Comparison of ENCODE assay signal across 17 cellular contexts in the genomic region with DNA sequence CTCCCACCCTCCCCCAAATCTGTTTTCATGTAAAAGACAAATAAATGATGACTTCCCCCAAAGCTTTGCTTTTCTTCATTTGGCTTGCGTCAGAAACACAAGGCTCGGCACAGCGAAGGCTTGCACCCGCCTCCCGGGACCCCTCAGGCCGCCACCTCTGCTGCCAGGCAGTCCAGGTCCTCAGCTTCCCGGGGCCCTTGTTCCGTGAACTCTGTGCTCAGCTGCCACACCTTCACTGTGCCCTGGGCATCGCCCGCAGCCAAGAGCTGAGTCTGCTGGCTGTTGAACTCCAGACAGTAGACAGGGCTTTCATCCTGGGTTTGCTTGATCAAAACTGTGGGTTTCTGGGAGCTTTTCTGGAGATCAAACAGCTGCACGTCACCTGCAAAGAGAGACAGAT. TPM values are rescaled to one million over a fixed set of nuclear protein-coding genes. Genes with fewer than 3 reads are reported as not detected.
DNase-seq lines count a peak whose midpoint lies in the region; ATAC-seq and TF ChIP-seq lines count a peak whose summit lies in the region.
"Had no signal": no experiment of that assay in that cellular context is flagged by ENCODE, and none has a peak within 500 bp of the region (broad histone marks: within the 10 kb centered on the region; RNA-seq: fewer than 3 reads in every experiment).

No MANE protein-coding gene starts in this region.

- H3K36me3 ChIP-seq in SK-N-SH (replicated peaks in 1 of 2; ENCODE audit: control insufficient read depth in 1 of 2, insufficient read depth in 2 of 2, low read length in 1 of 2) (peaks cover 19 to 49% of the 10 kb centered on the region in 2 experiments), PC-3 (ENCODE audit: low read depth, low read length) (no peaks in the 10 kb centered on the region; the same call in 1 of the 2 replicates), neural progenitor cell (no peaks in the 10 kb centered on the region)

- no peak for ATAC-seq in SK-N-SH treated with all-trans-retinoic acid at 6 μM for 48 hours
- ATAC-seq in PC-3 = no peak
- ATAC-seq in effector memory CD8-positive, alpha-beta T cell (replicated peaks) = no peak

- TF ChIP-seq EP300 in SK-N-SH (IDR thresholded peaks at IDR 0.05; ENCODE audit: borderline replicate concordance in 1 of 2, low read depth in 1 of 2, low read length in 1 of 2) = no peak

- H3K9ac ChIP-seq in SK-N-SH = no peak overlapping the region
- H3K9ac ChIP-seq in PC-3 (ENCODE audit: low read length) = no peak overlapping the region
- H3K9ac ChIP-seq in neural progenitor cell = no peak overlapping the region
- H3K9ac ChIP-seq: BLaER1 treated with 17β-estradiol and CSF1 and Interleukin-3, amounts not matched to agents 10 nM and 100 nM had no signal

- H3K4me3 ChIP-seq in SK-N-SH (ENCODE audit: low read depth in 2 of 2, low read length in 1 of 2) (no peak overlapping the region), PC-3 (ENCODE audit: low read length) (no peak overlapping the region), neural progenitor cell (no peak overlapping the region)
- H3K4me3 ChIP-seq: BLaER1 treated with 17β-estradiol and CSF1 and Interleukin-3, amounts not matched to agents 10 nM and 100 nM had no signal

- CTCF ChIA-PET in SK-N-SH (lab: Yijun Ruan, JAX) = interaction anchor here (0.6 to 2.2 kb wide), 2 partner anchors 195 to 260 kb away, joined by 3 to 7 read pairs; no protein-coding TSS in a partner anchor
- CTCF ChIA-PET in PC-3 (lab: Charles Lee) = no interaction called here

- H3F3A ChIP-seq in SK-N-SH (replicated peaks; ENCODE audit: insufficient read depth) (peaks cover 38% of the 10 kb centered on the region), PC-3 (ENCODE audit: low read length, unreplicated experiment) (no peaks in the 10 kb centered on the region), neural progenitor cell (ENCODE audit: low read depth) (no peaks in the 10 kb centered on the region)

- no peak overlapping the region for H2AFZ ChIP-seq in SK-N-SH (ENCODE audit: low read depth)
- no peak overlapping the region for H2AFZ ChIP-seq in PC-3 (ENCODE audit: low read length)
- H2AFZ ChIP-seq in neural progenitor cell (replicated peaks) = no peak overlapping the region

- H3K4me2 ChIP-seq in SK-N-SH = no peak overlapping the region
- H3K4me2 ChIP-seq in PC-3 (ENCODE audit: low read length) = no peak overlapping the region
- no peak overlapping the region for H3K4me2 ChIP-seq in neural progenitor cell
- H3K4me2 ChIP-seq: BLaER1 treated with 17β-estradiol and CSF1 and Interleukin-3, amounts not matched to agents 10 nM and 100 nM had no signal

- peaks cover 8% of the 10 kb centered on the region; the same call in 1 of the 2 replicates for H3K79me2 ChIP-seq in SK-N-SH (ENCODE audit: insufficient read depth)
- no peaks in the 10 kb centered on the region for H3K79me2 ChIP-seq in PC-3 (ENCODE audit: low read length)
- H3K79me2 ChIP-seq in neural progenitor cell (ENCODE audit: low read depth) = no peaks in the 10 kb centered on the region

- H4K20me1 ChIP-seq in SK-N-SH (ENCODE audit: insufficient read depth) = no peaks in the 10 kb centered on the region
- H4K20me1 ChIP-seq in PC-3 (ENCODE audit: low read length) = no peaks in the 10 kb centered on the region
- H4K20me1 ChIP-seq in neural progenitor cell (ENCODE audit: low read depth) = peaks cover 38% of the 10 kb centered on the region

- H3K27ac ChIP-seq in SK-N-SH (ENCODE audit: low read depth in 2 of 2, low read length in 1 of 2) (no peak overlapping the region), PC-3 (ENCODE audit: low read length) (no peak overlapping the region), neural progenitor cell (no peak overlapping the region)
- H3K27ac ChIP-seq: BLaER1 treated with 17β-estradiol and CSF1 and Interleukin-3, amounts not matched to agents 10 nM and 100 nM had no signal

- intact Hi-C loops in PC-3 (cut with micrococcal nuclease) = no loop called here

- H3K36me3 Mint-ChIP-seq in effector memory CD8-positive, alpha-beta T cell (ENCODE audit: insufficient read depth) = peaks cover 48% of the 10 kb centered on the region
- H3K36me3 Mint-ChIP-seq in neural progenitor cell = peaks cover 22% of the 10 kb centered on the region

- H3K27me3 ChIP-seq in SK-N-SH (ENCODE audit: insufficient read depth) = no peaks in the 10 kb centered on the region
- no peaks in the 10 kb centered on the region for H3K27me3 ChIP-seq in PC-3 (ENCODE audit: low read length)
- H3K27me3 ChIP-seq in neural progenitor cell = no peaks in the 10 kb centered on the region
- H3K27me3 ChIP-seq: BLaER1 treated with 17β-estradiol and CSF1 and Interleukin-3, amounts not matched to agents 10 nM and 100 nM had no signal

- WGBS in SK-N-SH (ENCODE audit: low lambda C conversion rate) = 94% methylated on average over 6 of the region's 11 CpGs

- POLR2A ChIA-PET in SK-N-SH (lab: Yijun Ruan, JAX) (no interaction called here), PC-3 (lab: Charles Lee; ENCODE audit: unreplicated experiment) (no interaction called here)

- no peaks in the 10 kb centered on the region for H3K9me3 Mint-ChIP-seq in effector memory CD8-positive, alpha-beta T cell
- H3K9me3 Mint-ChIP-seq in neural progenitor cell = no peaks in the 10 kb centered on the region
- H3K9me3 Mint-ChIP-seq: T-helper 1 cell treated with Interleukin-12 subunit alpha and Interleukin-12 subunit beta and Interleukin-4 antibody, amounts not matched to agents 30 μg/mL and 1 μg/mL, for 36 hours had no signal

- no peaks in the 10 kb centered on the region for H3K4me1 Mint-ChIP-seq in effector memory CD8-positive, alpha-beta T cell (ENCODE audit: low read depth in 2 of 2)
- peaks cover 3% of the 10 kb centered on the region for H3K4me1 Mint-ChIP-seq in neural progenitor cell

- H3K4me3 Mint-ChIP-seq in effector memory CD8-positive, alpha-beta T cell = no peak overlapping the region
- no peak overlapping the region for H3K4me3 Mint-ChIP-seq in neural progenitor cell
- H3K4me3 Mint-ChIP-seq: T-helper 1 cell treated with Interleukin-12 subunit alpha and Interleukin-12 subunit beta and Interleukin-4 antibody, amounts not matched to agents 30 μg/mL and 1 μg/mL, for 36 hours had no signal

- peaks cover 14 to 24% of the 10 kb centered on the region in 2 experiments; a peak in 3 of 4 replicates for H3K4me1 ChIP-seq in SK-N-SH (ENCODE audit: control insufficient read depth in 1 of 2, insufficient read depth in 2 of 2, low read depth in 1 of 2, low read length in 1 of 2)
- peaks cover 23% of the 10 kb centered on the region for H3K4me1 ChIP-seq in PC-3 (ENCODE audit: insufficient read depth, low read length)
- H3K4me1 ChIP-seq in neural progenitor cell = no peaks in the 10 kb centered on the region

- TSS peak; percentile 39 for BruUV-seq in PC-3 (replicated peaks; lab: Mats Ljungman, UMichigan)

- H3K9me2 ChIP-seq in SK-N-SH (no peaks in the 10 kb centered on the region), PC-3 (replicated peaks; ENCODE audit: low read length) (no peaks in the 10 kb centered on the region)

- H3K9me3 ChIP-seq in SK-N-SH = no peaks in the 10 kb centered on the region
- no peaks in the 10 kb centered on the region for H3K9me3 ChIP-seq in PC-3 (ENCODE audit: low read length)
- no peaks in the 10 kb centered on the region for H3K9me3 ChIP-seq in neural progenitor cell (ENCODE audit: low read depth)
- H3K9me3 ChIP-seq: BLaER1 treated with 17β-estradiol and CSF1 and Interleukin-3, amounts not matched to agents 10 nM and 100 nM had no signal

- DNase-seq in SK-N-SH (peak; percentile 15), PC-3 (no peak), neural progenitor cell (ENCODE audit: low spot score) (no peak), 8988T (no peak), AG20443 (ENCODE audit: low spot score) (no peak), DMS53 treated with DMSO at 0.1 percent for 48 hours (lab: John Stamatoyannopoulos, UW; ENCODE audit: unreplicated experiment) (no peak)
- no peak for DNase-seq in effector memory CD8-positive, alpha-beta T cell
- DNase-seq: activated CD4-positive, alpha-beta T cell treated with anti-CD3 and anti-CD28 coated beads, Interleukin-2, amount 50 U/mL, for 4 hours; activated effector memory CD4-positive, alpha-beta T cell treated with anti-CD3 and anti-CD28 coated beads, Interleukin-2, amount 50 U/mL, for 16 hours; midbrain; NCI-H1436; NCI-H510A; SIG-M5; stimulated activated CD4-positive, alpha-beta T cell treated with anti-CD3 and anti-CD28 coated beads, Interleukin-4, amount 100 ng/mL, for 1 hour had no signal

- H3K27ac Mint-ChIP-seq in effector memory CD8-positive, alpha-beta T cell = peak overlapping the region; percentile 49 to 75
- H3K27ac Mint-ChIP-seq in neural progenitor cell = peak overlapping the region; percentile 28
- H3K27ac Mint-ChIP-seq: T-helper 1 cell treated with Interleukin-12 subunit alpha and Interleukin-12 subunit beta and Interleukin-4 antibody, amounts not matched to agents 30 μg/mL and 1 μg/mL, for 36 hours had no signal

- no peak for TF ChIP-seq RAD21 in SK-N-SH (IDR thresholded peaks at IDR 0.05; ENCODE audit: low read length)

- no peak for TF ChIP-seq CTCF in SK-N-SH (IDR thresholded peaks at IDR 0.05)
- no peak for TF ChIP-seq CTCF in PC-3 (conservative IDR thresholded peaks at IDR 0.05; ENCODE audit: low read depth, low read length)
- TF ChIP-seq CTCF in neural progenitor cell (IDR thresholded peaks at IDR 0.05) = no peak

- no peaks in the 10 kb centered on the region for H3K27me3 Mint-ChIP-seq in effector memory CD8-positive, alpha-beta T cell
- H3K27me3 Mint-ChIP-seq in neural progenitor cell (ENCODE audit: insufficient read depth, low read depth) = peaks cover 9% of the 10 kb centered on the region

TF ChIP-seq in SK-N-SH, 30 proteins besides CTCF, POLR2A, EP300 and RAD21 (continues in another document):
- TF ChIP-seq NRF1 (IDR thresholded peaks at IDR 0.05; ENCODE audit: low read depth, low read length) = no peak
- no peak for TF ChIP-seq FOSL2 (IDR thresholded peaks at IDR 0.05; ENCODE audit: borderline replicate concordance, low read depth)

TF ChIP-seq in SK-N-SH treated with all-trans-retinoic acid at 6 μM for 48 hours, 23 proteins besides CTCF, POLR2A, EP300 and RAD21 (continues in another document):
- no peak for TF ChIP-seq CSDC2 (CRISPR knock-in tag; IDR thresholded peaks at IDR 0.05)
- TF ChIP-seq ZC3H10 (CRISPR knock-in tag; IDR thresholded peaks at IDR 0.05) = no peak
- no peak for TF ChIP-seq ZNF70 (CRISPR knock-in tag; IDR thresholded peaks at IDR 0.05)
- TF ChIP-seq RARB (CRISPR knock-in tag; IDR thresholded peaks at IDR 0.05) = no peak
- no peak for TF ChIP-seq SNAI2 (CRISPR knock-in tag; IDR thresholded peaks at IDR 0.05)
- TF ChIP-seq BACH2 (CRISPR knock-in tag; IDR thresholded peaks at IDR 0.05; ENCODE audit: borderline replicate concordance) = no peak
- TF ChIP-seq ZNF565 (CRISPR knock-in tag; conservative IDR thresholded peaks at IDR 0.05; ENCODE audit: low read depth) = no peak

RNA-seq across cellular contexts. Expression of a gene that starts 23.0 kb away (rescaled TPM):
- polyA plus RNA-seq in SK-N-SH (2012; rRNA removed) = 57.2 and 73.7 TPM in 2 replicates
- polyA plus RNA-seq in SK-N-SH (2012; cell fraction: cytosol; rRNA removed) = 26.1 and 39.0 TPM in 2 replicates
- polyA plus RNA-seq in SK-N-SH (2012; cell fraction: nucleus; rRNA removed) = 102 and 199 TPM in 2 replicates
- 185 and 196 TPM in 2 replicates for total RNA-seq in PC-3 (2014; rRNA removed)
- total RNA-seq in neural progenitor cell (ENCODE audit: low replicate concordance) = 45.9 and 141 TPM in 2 replicates

RNA-seq across cellular contexts. Expression of a gene that starts 55.4 kb away (rescaled TPM):
- 64.6 and 79.5 TPM in 2 replicates for polyA plus RNA-seq in SK-N-SH (2012; rRNA removed)
- polyA plus RNA-seq in SK-N-SH (2012; cell fraction: cytosol; rRNA removed) = 101 and 156 TPM in 2 replicates
- polyA plus RNA-seq in SK-N-SH (2012; cell fraction: nucleus; rRNA removed) = 59.7 and 115 TPM in 2 replicates
- total RNA-seq in PC-3 (2014; rRNA removed) = 647 and 709 TPM in 2 replicates
- 930 and 1,683 TPM in 2 replicates for total RNA-seq in neural progenitor cell (ENCODE audit: low replicate concordance)
